1 cellular context compared by ENCODE assay signal in genomic region chr9:19048966-19049871, GRCh38.
A peak's percentile ranks its signal among the peaks of the same experiment; 100 is the strongest.
TF ChIP-seq lines count a peak whose summit lies in the region.

TSS of gene RRAGA (plus strand) at chr9:19049427. CDS start at chr9:19049660, 233 bp downstream.

TF ChIP-seq in K562, 482 proteins besides CTCF, POLR2A, EP300 and RAD21 (continued from another document and continues in another):
- TF ChIP-seq TRIM25 (IDR thresholded peaks at IDR 0.05; ENCODE audit: borderline replicate concordance) (no peak), JUNB (CRISPR knock-in tag; conservative IDR thresholded peaks at IDR 0.05) (no peak), CBX2 (IDR thresholded peaks at IDR 0.05; ENCODE audit: insufficient read depth, low read length, poor library complexity, severe bottlenecking) (no peak), ZNF282 (CRISPR knock-in tag; IDR thresholded peaks at IDR 0.05) (no peak), CBFB (CRISPR knock-in tag; IDR thresholded peaks at IDR 0.05) (0 out of 2 replicates have a peak, but pooled peaks have one; percentile 74), POLR2AphosphoS2 (IDR thresholded peaks at IDR 0.05; ENCODE audit: low read length) (no peak), TAF7 (tag; IDR thresholded peaks at IDR 0.05) (peak; percentile 61; the same call in 1 of the 2 replicates), PHF21A (IDR thresholded peaks at IDR 0.05; ENCODE audit: borderline replicate concordance, low read depth) (no peak), TGIF2 (CRISPR knock-in tag; IDR thresholded peaks at IDR 0.05) (0 out of 2 replicates have a peak, but pooled peaks have one; percentile 48), CXXC5 (CRISPR knock-in tag; IDR thresholded peaks at IDR 0.05) (peak; percentile 80), EGR1 (conservative IDR thresholded peaks at IDR 0.05) (peak; percentile 32), XRCC5 (IDR thresholded peaks at IDR 0.05; ENCODE audit: low read depth, low read length) (0 out of 2 replicates have a peak, but pooled peaks have one; percentile 29), GTF2A2 (tag; IDR thresholded peaks at IDR 0.05) (no peak), CBX1 (IDR thresholded peaks at IDR 0.05; ENCODE audit: low read depth) (no peak), GABPB1 (CRISPR knock-in tag; IDR thresholded peaks at IDR 0.05) (peak; percentile 92), ZNF785 (CRISPR knock-in tag; IDR thresholded peaks at IDR 0.05) (no peak), ETV5 (CRISPR knock-in tag; IDR thresholded peaks at IDR 0.05; ENCODE audit: low read depth) (peak; percentile 83), ZBTB9 (CRISPR knock-in tag; IDR thresholded peaks at IDR 0.05) (no peak), SMC3 (conservative IDR thresholded peaks at IDR 0.05; ENCODE audit: insufficient read depth, low read depth, low read length) (peak; percentile 39; the same call in 1 of the 2 replicates), HMGN3 (IDR thresholded peaks at IDR 0.05; ENCODE audit: borderline replicate concordance, extremely low read depth, insufficient read length, low read depth, low read length) (peak; percentile 45), MAX (CRISPR knock-in tag; IDR thresholded peaks at IDR 0.05) (0 out of 2 replicates have a peak, but pooled peaks have one; percentile 18), TBP (optimal IDR thresholded peaks at IDR 0.05; ENCODE audit: low read depth, low read length) (peak; percentile 91), ZNF830 (CRISPR knock-in tag; IDR thresholded peaks at IDR 0.05) (no peak), ZNF253 (CRISPR knock-in tag; conservative IDR thresholded peaks at IDR 0.05) (no peak), E2F6 (IDR thresholded peaks at IDR 0.05; ENCODE audit: borderline replicate concordance in 1 of 2, extremely low read depth in 1 of 2, insufficient read depth in 1 of 2, insufficient read length in 1 of 2, low read depth in 1 of 2, low read length in 1 of 2, poor library complexity in 1 of 2, severe bottlenecking in 1 of 2) (peak in 1 of 2 experiments; percentile 46), AFF1 (IDR thresholded peaks at IDR 0.05; ENCODE audit: low read depth in 1 of 2, partially characterized antibody in 2 of 2) (peak in 1 of 2 experiments; percentile 64), SMARCB1 (IDR thresholded peaks at IDR 0.05; ENCODE audit: insufficient read length, low read depth) (no peak), ZNF12 (CRISPR knock-in tag; IDR thresholded peaks at IDR 0.05) (no peak), FOSL1 (tag; conservative IDR thresholded peaks at IDR 0.05) (0 out of 2 replicates have a peak, but pooled peaks have one; percentile 16), NCOR1 (IDR thresholded peaks at IDR 0.05) (peak; percentile 24; the same call in 1 of the 2 replicates), NR2C1 (IDR thresholded peaks at IDR 0.05) (no peak), NR2C1 (tag; IDR thresholded peaks at IDR 0.05) (no peak), ZFP30 (CRISPR knock-in tag; IDR thresholded peaks at IDR 0.05; ENCODE audit: borderline replicate concordance) (no peak), PKNOX1 (IDR thresholded peaks at IDR 0.05) (peak; percentile 31; the same call in 1 of the 2 replicates), ZNF280A (IDR thresholded peaks at IDR 0.05; ENCODE audit: low read depth, partially characterized antibody) (no peak), CREB3L1 (IDR thresholded peaks at IDR 0.05; ENCODE audit: borderline replicate concordance, low read depth) (peak; percentile 78), SMAD1 (IDR thresholded peaks at IDR 0.05; ENCODE audit: low read depth, low read length, partially characterized antibody) (peak; percentile 15), HMBOX1 (IDR thresholded peaks at IDR 0.05) (peak; percentile 82), MLLT1 (IDR thresholded peaks at IDR 0.05) (peak in 1 of 2 experiments; percentile 84; a peak in 2 of 4 replicates), ELF1 (tag; IDR thresholded peaks at IDR 0.05) (peak; percentile 62), ZNF717 (CRISPR knock-in tag; IDR thresholded peaks at IDR 0.05) (no peak), TAF1 (IDR thresholded peaks at IDR 0.05; ENCODE audit: control insufficient read depth, extremely low read depth, insufficient read depth, low read length, severe bottlenecking) (peak; percentile 75), KAT7 (CRISPR knock-in tag; IDR thresholded peaks at IDR 0.05; ENCODE audit: borderline replicate concordance) (peak; percentile 74; the same call in 1 of the 2 replicates), NBN (IDR thresholded peaks at IDR 0.05; ENCODE audit: low read depth) (peak; percentile 60; the same call in 1 of the 2 replicates), MITF (IDR thresholded peaks at IDR 0.05) (no peak), HNRNPH1 (optimal IDR thresholded peaks at IDR 0.05; ENCODE audit: low read depth, low read length) (no peak)
